Comparison of ENCODE assay signal across 9 cellular contexts in genomic region chr1:219318826-219319225, GRCh38.
"Had no signal": no experiment of that assay in that cellular context is flagged by ENCODE, and none has a peak within 500 bp of the region (broad histone marks: within the 10 kb centered on the region; RNA-seq: fewer than 3 reads in every experiment).

No MANE protein-coding gene starts in this region.

- H3K27me3 Mint-ChIP-seq: IgD-negative memory B cell had no signal

- ATAC-seq: HCT116 had no signal

- H3K4me1 ChIP-seq: HAP-1 had no signal

- H3K27ac ChIP-seq: GM23248, HL-60 had no signal

- H3K36me3 ChIP-seq: HAP-1 had no signal

- H3K4me3 ChIP-seq: GM23248, HAP-1 had no signal

- H3K9ac ChIP-seq: GM23248 had no signal

- DNase-seq: GM23248, GOT3, H7, HFFc6, KG1 had no signal

- H3K4me3 Mint-ChIP-seq: HFFc6, IgD-negative memory B cell had no signal

- H3K27ac Mint-ChIP-seq: HFFc6 had no signal

- H2AFZ ChIP-seq: GM23248 had no signal
